Comparison of ENCODE assay signal across 8 cellular contexts in genomic region chr6:151482290-151482689, GRCh38. TPM values are rescaled to one million over a fixed set of nuclear protein-coding genes. Genes with fewer than 3 reads are reported as not detected.
DNase-seq lines count a peak whose midpoint lies in the region; ATAC-seq, FAIRE-seq and TF ChIP-seq lines count a peak whose summit lies in the region.

No MANE protein-coding gene starts in this region.

- no peak for FAIRE-seq in GM19239 (lab: Jason Lieb, UNC)

- ATAC-seq in HG03432 (IDR thresholded peaks at IDR 0.05; ENCODE audit: unreplicated experiment) (peak; percentile 64), left colon (no peak), GM18907 (IDR thresholded peaks at IDR 0.05; ENCODE audit: unreplicated experiment) (no peak)

- intact Hi-C loops in left colon (cut with DNase I, micrococcal nuclease) = no loop called here

- CTCF ChIA-PET in GM10248 (lab: Yijun Ruan, JAX) = interaction anchor here (0.7 to 1.8 kb wide), 4 partner anchors 12 to 468 kb away, joined by 3 to 5 read pairs (median 3); no protein-coding TSS in a partner anchor

- H3K4me3 ChIP-seq in cardiac fibroblast (replicated peaks in 1 of 2; ENCODE audit: low read depth in 2 of 2, low read length in 2 of 2) = no peak overlapping the region

- POLR2A ChIA-PET in GM10248 (lab: Yijun Ruan, JAX) = no interaction called here

- TF ChIP-seq CTCF in GM10248 (IDR thresholded peaks at IDR 0.05; ENCODE audit: control extremely low read depth, extremely low read depth, low read depth, missing control alignments) (no peak), cardiac fibroblast (IDR thresholded peaks at IDR 0.05; ENCODE audit: low read depth, low read length) (no peak)

- DNase-seq in GM10248 (ENCODE audit: extremely low spot score) (peak; percentile 41), cardiac fibroblast (ENCODE audit: low read depth in 2 of 2) (peak; percentile 57 to 69), pons (ENCODE audit: low spot score) (peak; percentile 20), GM19239 (ENCODE audit: insufficient read length, low spot score) (no peak), left colon (no peak), A172 (ENCODE audit: low spot score) (no peak)

RNA-seq across cellular contexts. Expression of gene CCDC170, which starts 11.5 kb away (rescaled TPM):
- total RNA-seq in left colon = 1 to 10 TPM in 1 of 2 donors, under 1 TPM in 1; 0.67 to 1.7 TPM
- total RNA-seq in A172 (2014; rRNA removed; shearing (Covaris generic)) = not detected in 2 replicates

RNA-seq across cellular contexts. Expression of gene RMND1, which starts 30.4 kb away (rescaled TPM):
- total RNA-seq in left colon = 10 to 100 TPM; 18.6 to 20.5 TPM
- 31.3 and 43.6 TPM in 2 replicates for total RNA-seq in A172 (2014; rRNA removed; shearing (Covaris generic))

Comparison
In these comparisons a context has a peak if more than half of its experiments do, and no peak if none do; other contexts are left out.
1. DNase-seq: peak in GM10248 (single experiment), cardiac fibroblast (2 of 2) and pons (single experiment); none in GM19239 (single experiment), left colon (0 of 2) and A172 (single experiment).